In the genomic region with DNA sequence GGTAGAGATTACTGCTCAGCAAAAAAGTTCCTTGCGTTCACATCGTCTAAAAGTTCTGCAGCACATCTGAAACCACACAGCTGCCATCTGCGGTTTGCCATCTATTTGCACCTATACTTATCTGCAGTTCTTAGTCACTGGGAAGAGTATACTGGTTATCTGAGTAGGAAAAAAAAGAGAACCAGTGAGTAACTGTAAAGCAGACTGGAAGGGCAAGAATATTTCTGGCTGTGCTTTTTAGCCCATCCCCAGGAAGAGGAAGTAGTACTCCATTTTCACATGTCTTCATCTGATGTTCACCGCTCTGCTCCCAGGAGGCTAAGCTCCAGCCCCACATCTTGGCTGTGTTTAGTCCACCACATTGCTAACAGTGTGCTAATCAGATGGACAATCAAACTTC, we compare ENCODE assay signal across 9 cellular contexts. TPM values are rescaled to one million over a fixed set of nuclear protein-coding genes. Genes with fewer than 3 reads are reported as not detected.
A peak's percentile ranks its signal among the peaks of the same experiment; 100 is the strongest.
DNase-seq lines count a peak whose midpoint lies in the region; ATAC-seq, FAIRE-seq and TF ChIP-seq lines count a peak whose summit lies in the region.
"Had no signal": no experiment of that assay in that cellular context is flagged by ENCODE, and none has a peak within 500 bp of the region (broad histone marks: within the 10 kb centered on the region; RNA-seq: fewer than 3 reads in every experiment).

No MANE protein-coding gene starts in this region.

- no peaks in the 10 kb centered on the region for H3K36me3 Mint-ChIP-seq in CD8-positive, alpha-beta memory T cell

- no peaks in the 10 kb centered on the region for H3K9me3 Mint-ChIP-seq in CD8-positive, alpha-beta memory T cell

- TF ChIP-seq CTCF in KMS-11 (conservative IDR thresholded peaks at IDR 0.05; ENCODE audit: low read depth, low read length) (no peak), bronchial epithelial cell (IDR thresholded peaks at IDR 0.05; ENCODE audit: insufficient read depth, low read length, severe bottlenecking) (no peak)

- H3K27me3 ChIP-seq in KMS-11 (ENCODE audit: insufficient read depth, low read depth) (no peaks in the 10 kb centered on the region), bronchial epithelial cell (ENCODE audit: control insufficient read depth, insufficient read depth, low read length) (no peaks in the 10 kb centered on the region)
- H3K27me3 ChIP-seq in CD8-positive, alpha-beta memory T cell (ENCODE audit: insufficient read depth, low read length, poor library complexity, severe bottlenecking) = no peaks in the 10 kb centered on the region

- peak; percentile 62 for ATAC-seq in GM21423 (IDR thresholded peaks at IDR 0.05; ENCODE audit: unreplicated experiment)

- no peak overlapping the region for H3K9ac ChIP-seq in KMS-11

- peaks cover 46% of the 10 kb centered on the region for H3K4me1 ChIP-seq in KMS-11 (ENCODE audit: low read depth, poor library complexity, severe bottlenecking)
- H3K4me1 ChIP-seq in CD8-positive, alpha-beta memory T cell (ENCODE audit: insufficient read depth, low read length) = no peaks in the 10 kb centered on the region

- no peaks in the 10 kb centered on the region for H3K36me3 ChIP-seq in KMS-11 (ENCODE audit: insufficient read depth)
- H3K36me3 ChIP-seq in bronchial epithelial cell (ENCODE audit: control insufficient read depth, insufficient read depth, low read length) = peaks cover 3% of the 10 kb centered on the region
- no peaks in the 10 kb centered on the region for H3K36me3 ChIP-seq in CD8-positive, alpha-beta memory T cell (ENCODE audit: insufficient read depth, low read length)

- H3K27ac Mint-ChIP-seq in CD8-positive, alpha-beta memory T cell = no peak overlapping the region

- H2AFZ ChIP-seq in KMS-11 (ENCODE audit: low read depth) = peak overlapping the region; percentile 30; the same call in 1 of the 2 replicates

- DNase-seq in AML-193 (lab: John Stamatoyannopoulos, UW) = peak; percentile 46 to 67
- DNase-seq in bronchial epithelial cell (ENCODE audit: low read depth) = peak; percentile 50
- no peak for DNase-seq in NCI-H524 (lab: John Stamatoyannopoulos, UW)
- no peak for DNase-seq in kidney glomerular epithelial cell (lab: John Stamatoyannopoulos, UW)
- DNase-seq in AG08396 (ENCODE audit: low spot score) = no peak
- DNase-seq in CD8-positive, alpha-beta memory T cell = no peak
- DNase-seq: T1000 had no signal

- no peaks in the 10 kb centered on the region for H4K20me1 ChIP-seq in KMS-11 (ENCODE audit: insufficient read depth)

- no peaks in the 10 kb centered on the region for H3K9me3 ChIP-seq in CD8-positive, alpha-beta memory T cell (ENCODE audit: low read length)

- H3K27me3 Mint-ChIP-seq in CD8-positive, alpha-beta memory T cell = peaks cover 15 to 80% of the 10 kb centered on the region in 2 donors

- POLR2A ChIA-PET in CD8-positive, alpha-beta memory T cell (lab: Charles Lee) = no interaction called here

- H3K79me2 ChIP-seq in KMS-11 (ENCODE audit: insufficient read depth, low read depth) = no peaks in the 10 kb centered on the region

- no peak for FAIRE-seq in bronchial epithelial cell (lab: Jason Lieb, UNC)

- H3K4me1 Mint-ChIP-seq in CD8-positive, alpha-beta memory T cell = peaks cover 0 to 8% (median 5%) of the 10 kb centered on the region in 3 donors

- CTCF ChIA-PET in CD8-positive, alpha-beta memory T cell (lab: Charles Lee) = no interaction called here

- H3K4me3 ChIP-seq in KMS-11 (IDR thresholded peaks at IDR 0.05; ENCODE audit: insufficient read depth, low read depth, low read length) (no peak overlapping the region), bronchial epithelial cell (ENCODE audit: low read depth, low read length) (no peak overlapping the region)
- H3K4me3 ChIP-seq in CD8-positive, alpha-beta memory T cell (ENCODE audit: low read length) = no peak overlapping the region

- H3K4me3 Mint-ChIP-seq in CD8-positive, alpha-beta memory T cell = no peak overlapping the region

- H3K4me2 ChIP-seq in KMS-11 = peak overlapping the region; percentile 82

- peak overlapping the region; percentile 62 for H3K27ac ChIP-seq in KMS-11
- no peak overlapping the region for H3K27ac ChIP-seq in CD8-positive, alpha-beta memory T cell (ENCODE audit: low read depth, low read length)

RNA-seq across cellular contexts. Expression of a gene that starts 35.6 kb away (rescaled TPM):
- total RNA-seq in bronchial epithelial cell = 11.3 and 23.2 TPM in 2 replicates
- total RNA-seq in CD8-positive, alpha-beta memory T cell = under 1 TPM; 0.11 to 0.22 TPM
- 0.05 TPM for polyA plus RNA-seq in CD8-positive, alpha-beta memory T cell

Comparison
In these comparisons a context has a peak if more than half of its experiments do, and no peak if none do; other contexts are left out.
1. DNase-seq: peak in AML-193 (2 of 2) and bronchial epithelial cell (single experiment); none in NCI-H524 (0 of 2), kidney glomerular epithelial cell (single experiment), AG08396 (single experiment) and CD8-positive, alpha-beta memory T cell (0 of 5).
2. RNA of a gene that starts 35.6 kb away (total RNA-seq): 11.3 to 23.2 TPM in bronchial epithelial cell; 0.11 to 0.22 TPM in CD8-positive, alpha-beta memory T cell; every median in the first group is over 10 times any median in the second.